In the genomic region with DNA sequence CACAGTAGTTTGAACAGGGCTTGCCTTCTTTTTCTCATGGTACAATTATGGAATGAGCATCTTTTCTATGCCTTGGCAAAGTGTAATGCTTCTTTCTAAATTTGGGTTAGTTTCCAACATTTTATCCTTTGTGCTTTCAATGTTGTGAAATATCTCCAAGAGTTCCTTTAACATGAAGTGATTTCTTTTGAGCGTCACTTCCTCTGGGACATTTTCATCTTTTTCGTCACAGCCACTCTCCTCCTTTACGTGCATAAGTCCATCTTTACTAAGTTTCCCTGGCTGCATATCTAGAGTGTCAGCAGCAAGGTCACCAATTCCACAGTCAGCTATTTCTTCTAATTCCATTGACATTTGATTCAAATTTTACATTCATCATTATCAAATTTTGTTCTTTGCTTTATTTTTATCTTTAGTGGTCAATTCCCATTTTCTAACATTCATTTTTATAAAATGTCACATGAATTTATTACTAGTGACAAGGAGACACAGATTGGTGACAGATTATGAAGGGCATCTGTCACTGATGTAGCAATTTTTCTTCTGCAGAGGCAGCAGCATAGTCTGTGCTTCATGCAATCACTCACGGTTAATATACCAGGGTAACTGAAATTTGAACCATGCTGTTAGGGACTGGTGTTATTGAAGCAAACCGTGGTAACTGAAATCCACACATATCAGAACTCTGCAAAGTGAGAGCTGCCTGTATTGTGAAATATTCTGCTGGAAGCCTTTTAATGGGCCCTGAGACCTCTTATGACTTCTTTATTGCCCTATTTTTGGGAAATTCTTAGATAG, we compare ENCODE assay signal across 14 cellular contexts.
DNase-seq lines count a peak whose midpoint lies in the region; ATAC-seq and TF ChIP-seq lines count a peak whose summit lies in the region.
"Had no signal": no experiment of that assay in that cellular context is flagged by ENCODE, and none has a peak within 500 bp of the region (broad histone marks: within the 10 kb centered on the region; RNA-seq: fewer than 3 reads in every experiment).

No MANE protein-coding gene starts in this region.

- H3K4me1 Mint-ChIP-seq in Caco-2 (ENCODE audit: low read depth, unreplicated experiment), result peaks cover 28% of the 10 kb centered on the region
- H3K4me1 Mint-ChIP-seq: activated CD4-positive, alpha-beta T cell treated with anti-CD3 and anti-CD28 coated beads for 36 hours; IgD-negative memory B cell had no signal

- H3K4me3 Mint-ChIP-seq in Caco-2 (ENCODE audit: unreplicated experiment), result no peak overlapping the region
- H3K4me3 Mint-ChIP-seq: activated CD4-positive, alpha-beta T cell treated with anti-CD3 and anti-CD28 coated beads for 36 hours; CD4-positive, alpha-beta T cell; IgD-negative memory B cell had no signal

- CTCF ChIA-PET in Caco-2 (lab: Charles Lee), result no interaction called here

- TF ChIP-seq CTCF in Caco-2 (IDR thresholded peaks at IDR 0.05; ENCODE audit: insufficient read depth in 1 of 2, low read depth in 1 of 2, low read length in 1 of 2, severe bottlenecking in 1 of 2, unreplicated experiment in 1 of 2) (no peak), ovary (IDR thresholded peaks at IDR 0.05) (no peak), stomach (IDR thresholded peaks at IDR 0.05) (no peak)

- intact Hi-C loops in Caco-2 (cut with micrococcal nuclease; ENCODE audit: unreplicated experiment), result loop anchor here (2.0 kb wide), 1 partner anchor 188 kb away; no protein-coding TSS in a partner anchor
- intact Hi-C loops in ovary (cut with DNase I), result no loop called here
- intact Hi-C loops in stomach (cut with DNase I; ENCODE audit: low total_unique reads), result no loop called here

- no peak for ATAC-seq in HG02588 (IDR thresholded peaks at IDR 0.05; ENCODE audit: unreplicated experiment)
- ATAC-seq: activated CD4-positive, alpha-beta T cell treated with anti-CD3 and anti-CD28 coated beads for 36 hours had no signal

- no TSS peak for BruUV-seq in Caco-2 (replicated peaks; lab: Mats Ljungman, UMichigan)

- TF ChIP-seq EP300 in ovary (IDR thresholded peaks at IDR 0.05), result peak; percentile 66
- no peak for TF ChIP-seq EP300 in stomach (IDR thresholded peaks at IDR 0.05)

- 74 to 85% (median 81%) methylated on average over 5 of the region's 5 CpGs for WGBS in ovary, 3 donors
- 61 to 76% (median 71%) methylated on average over 5 of the region's 5 CpGs for WGBS in stomach, 5 donors

- no peaks in the 10 kb centered on the region for H3K27me3 Mint-ChIP-seq in Caco-2 (ENCODE audit: insufficient read depth, unreplicated experiment)

- H3K4me1 ChIP-seq in Caco-2, result peaks cover 25% of the 10 kb centered on the region
- H3K4me1 ChIP-seq in ovary (ENCODE audit: insufficient read depth), result no peaks in the 10 kb centered on the region
- peaks cover 0 to 26% (median 10%) of the 10 kb centered on the region in 4 donors for H3K4me1 ChIP-seq in stomach

- DNase-seq in Caco-2 (no peak), NCI-H69 (lab: John Stamatoyannopoulos, UW) (peak; percentile 76), fibroblast of peridontal ligament (ENCODE audit: extremely low read depth) (peak; percentile 77), ovary (no peak), SW 1271 (lab: John Stamatoyannopoulos, UW) (no peak), stomach (no peak), erythroblast (lab: John Stamatoyannopoulos, UW) (no peak)
- DNase-seq: activated effector memory CD4-positive, alpha-beta T cell treated with anti-CD3 and anti-CD28 coated beads, Interleukin-2, amount 50 U/mL, for 16 hours; CD4-positive, alpha-beta T cell; central memory CD4-positive, alpha-beta T cell; NCI-H345 had no signal

- H3K36me3 ChIP-seq in Caco-2 (ENCODE audit: control insufficient read depth, insufficient read depth, low read length) (no peaks in the 10 kb centered on the region), ovary (no peaks in the 10 kb centered on the region), stomach (no peaks in the 10 kb centered on the region)

- H3K27ac ChIP-seq in ovary, result no peak overlapping the region
- H3K27ac ChIP-seq in stomach, result peak overlapping the region in 2 of 5 donors; percentile 11 to 47

- H3K27me3 ChIP-seq in Caco-2 (replicated peaks; ENCODE audit: control insufficient read depth, insufficient read depth, low read length) (no peaks in the 10 kb centered on the region), ovary (no peaks in the 10 kb centered on the region), stomach (no peaks in the 10 kb centered on the region)

- TF ChIP-seq POLR2A in ovary (IDR thresholded peaks at IDR 0.05), result no peak
- no peak for TF ChIP-seq POLR2A in stomach (IDR thresholded peaks at IDR 0.05)
- no peak for TF ChIP-seq POLR2A in erythroblast (IDR thresholded peaks at IDR 0.05; ENCODE audit: low read length)

- peaks cover 13% of the 10 kb centered on the region for H3K9me3 Mint-ChIP-seq in Caco-2 (ENCODE audit: unreplicated experiment)
- H3K9me3 Mint-ChIP-seq: CD4-positive, alpha-beta T cell had no signal

- H3K9me3 ChIP-seq in Caco-2 (no peaks in the 10 kb centered on the region), ovary (no peaks in the 10 kb centered on the region), stomach (no peaks in the 10 kb centered on the region)

- H3K4me3 ChIP-seq in Caco-2 (ENCODE audit: low read depth, low read length), result no peak overlapping the region
- H3K4me3 ChIP-seq in ovary, result no peak overlapping the region
- no peak overlapping the region for H3K4me3 ChIP-seq in stomach

- H3K27ac Mint-ChIP-seq in Caco-2 (ENCODE audit: unreplicated experiment), result peak overlapping the region; percentile 34
- H3K27ac Mint-ChIP-seq: activated CD4-positive, alpha-beta T cell treated with anti-CD3 and anti-CD28 coated beads for 36 hours; CD4-positive, alpha-beta T cell; IgD-negative memory B cell had no signal

- H3K36me3 Mint-ChIP-seq in Caco-2 (ENCODE audit: insufficient read depth, unreplicated experiment), result no peaks in the 10 kb centered on the region
- H3K36me3 Mint-ChIP-seq: IgD-negative memory B cell had no signal

- POLR2A ChIA-PET in Caco-2 (lab: Charles Lee), result no interaction called here

Comparison
In these comparisons a context has a peak if more than half of its experiments do, and no peak if none do; other contexts are left out.
1. DNase-seq: peak in NCI-H69 (single experiment) and fibroblast of peridontal ligament (single experiment); none in Caco-2 (0 of 2), ovary (0 of 5), SW 1271 (0 of 2), stomach (single experiment) and erythroblast (0 of 2).